In genomic region chr4:156388826-156389225, GRCh38 we compare ENCODE assay signal across 22 cellular contexts.
DNase-seq lines count a peak whose midpoint lies in the region; ATAC-seq and TF ChIP-seq lines count a peak whose summit lies in the region.
"Had no signal": no experiment of that assay in that cellular context is flagged by ENCODE, and none has a peak within 500 bp of the region (broad histone marks: within the 10 kb centered on the region; RNA-seq: fewer than 3 reads in every experiment).

No MANE protein-coding gene starts in this region.

- no peak for TF ChIP-seq CTCF in MCF 10A (IDR thresholded peaks at IDR 0.05; ENCODE audit: unreplicated experiment)
- no peak for TF ChIP-seq CTCF in breast epithelium (IDR thresholded peaks at IDR 0.05)
- no peak for TF ChIP-seq CTCF in fibroblast of mammary gland (conservative IDR thresholded peaks at IDR 0.05; ENCODE audit: control insufficient read depth, insufficient read depth, low read depth, low read length)
- TF ChIP-seq CTCF in right lobe of liver (IDR thresholded peaks at IDR 0.05) = no peak

- no peaks in the 10 kb centered on the region for H3K9me3 Mint-ChIP-seq in MCF 10A (ENCODE audit: unreplicated experiment)

- 51% methylated on average over 3 of the region's 3 CpGs for WGBS in right lobe of liver (ENCODE audit: insufficient coverage, low coverage, low lambda C conversion rate, missing lambda C conversion rate)

- no peaks in the 10 kb centered on the region for H3K4me1 Mint-ChIP-seq in MCF 10A (ENCODE audit: insufficient read depth, unreplicated experiment)

- ATAC-seq in right lobe of liver = no peak
- ATAC-seq: effector memory CD8-positive, alpha-beta T cell; HepG2; lower lobe of right lung had no signal

- no peak overlapping the region for H3K27ac ChIP-seq in breast epithelium
- H3K27ac ChIP-seq in right lobe of liver = no peak overlapping the region
- H3K27ac ChIP-seq: C4-2B, lower lobe of right lung, RWPE1 had no signal

- CTCF ChIA-PET in MCF 10A (lab: Yijun Ruan, JAX) = no interaction called here

- DNase-seq in MCF 10A (ENCODE audit: unreplicated experiment) = peak; percentile 32
- no peak for DNase-seq in breast epithelium (ENCODE audit: low spot score in 2 of 2)
- DNase-seq in RKO (ENCODE audit: low spot score) = peak; percentile 3
- DNase-seq in fibroblast of mammary gland (ENCODE audit: low read depth) = peak; percentile 81
- DNase-seq in right lobe of liver = no peak
- no peak for DNase-seq in activated CD4-positive, alpha-beta T cell treated with anti-CD3 and anti-CD28 coated beads for 48 hours
- no peak for DNase-seq in NCI-H2227 (lab: John Stamatoyannopoulos, UW; ENCODE audit: unreplicated experiment)
- no peak for DNase-seq in AML-193 (lab: John Stamatoyannopoulos, UW)
- DNase-seq: 8988T; activated CD4-positive, CD25-positive, alpha-beta regulatory T cell treated with anti-CD3 and anti-CD28 coated beads, Interleukin-2, amount 50 U/mL, for 72 hours; activated naive CD4-positive, alpha-beta T cell treated with anti-CD3 and anti-CD28 coated beads, Interleukin-2, amount 50 U/mL, for 16 hours; effector memory CD8-positive, alpha-beta T cell; lower lobe of right lung; NCI-H1417 treated with DMSO at 0.1 percent for 48 hours; NCI-H2107; NCI-H524; occipital lobe; stimulated activated CD8-positive, alpha-beta memory T cell treated with anti-CD3 and anti-CD28 coated beads, Interleukin-4, amount 100 ng/mL, for 48 hours; SW 1271 had no signal

- intact Hi-C loops in MCF 10A (cut with micrococcal nuclease) = no loop called here
- intact Hi-C loops in breast epithelium (cut with DNase I; ENCODE audit: low total_unique reads) = no loop called here
- intact Hi-C loops in right lobe of liver (cut with DNase I) = no loop called here

- BruUV-seq in MCF 10A (replicated peaks; lab: Mats Ljungman, UMichigan) = no TSS peak

- H3K36me3 ChIP-seq in breast epithelium = no peaks in the 10 kb centered on the region
- H3K36me3 ChIP-seq in right lobe of liver = no peaks in the 10 kb centered on the region
- H3K36me3 ChIP-seq: lower lobe of right lung had no signal

- H3K4me3 ChIP-seq in breast epithelium (no peak overlapping the region), fibroblast of mammary gland (ENCODE audit: control insufficient read depth, low read depth, low read length) (no peak overlapping the region), right lobe of liver (no peak overlapping the region)
- H3K4me3 ChIP-seq: lower lobe of right lung had no signal

- TF ChIP-seq POLR2A in breast epithelium (IDR thresholded peaks at IDR 0.05) (no peak), right lobe of liver (IDR thresholded peaks at IDR 0.05) (no peak)

- no peaks in the 10 kb centered on the region for H3K27me3 Mint-ChIP-seq in MCF 10A (ENCODE audit: insufficient read depth, unreplicated experiment)
- H3K27me3 Mint-ChIP-seq: effector memory CD8-positive, alpha-beta T cell had no signal

- no peaks in the 10 kb centered on the region for H3K36me3 Mint-ChIP-seq in MCF 10A (ENCODE audit: insufficient read depth, unreplicated experiment)

- H3K4me1 ChIP-seq in breast epithelium (no peaks in the 10 kb centered on the region), right lobe of liver (no peaks in the 10 kb centered on the region)
- H3K4me1 ChIP-seq: lower lobe of right lung had no signal

- H3K4me3 Mint-ChIP-seq in MCF 10A (ENCODE audit: unreplicated experiment) = no peak overlapping the region
- H3K4me3 Mint-ChIP-seq: effector memory CD8-positive, alpha-beta T cell had no signal

- H3K27me3 ChIP-seq in breast epithelium (no peaks in the 10 kb centered on the region), right lobe of liver (no peaks in the 10 kb centered on the region)

- H3K27ac Mint-ChIP-seq in MCF 10A (ENCODE audit: low read depth, unreplicated experiment) = no peak overlapping the region
- H3K27ac Mint-ChIP-seq: effector memory CD8-positive, alpha-beta T cell had no signal

- H3K9me3 ChIP-seq in breast epithelium (no peaks in the 10 kb centered on the region), right lobe of liver (no peaks in the 10 kb centered on the region)
- H3K9me3 ChIP-seq: lower lobe of right lung had no signal

- POLR2A ChIA-PET in MCF 10A (lab: Yijun Ruan, JAX) = no interaction called here

Comparison
In these comparisons a context has a peak if more than half of its experiments do, and no peak if none do; other contexts are left out.
1. DNase-seq: peak in MCF 10A (single experiment), RKO (single experiment) and fibroblast of mammary gland (single experiment); none in breast epithelium (0 of 2), right lobe of liver (0 of 3), activated CD4-positive, alpha-beta T cell treated with anti-CD3 and anti-CD28 coated beads for 48 hours (single experiment), NCI-H2227 (single experiment) and AML-193 (0 of 2).